1 cellular context compared by ENCODE assay signal in the genomic region with DNA sequence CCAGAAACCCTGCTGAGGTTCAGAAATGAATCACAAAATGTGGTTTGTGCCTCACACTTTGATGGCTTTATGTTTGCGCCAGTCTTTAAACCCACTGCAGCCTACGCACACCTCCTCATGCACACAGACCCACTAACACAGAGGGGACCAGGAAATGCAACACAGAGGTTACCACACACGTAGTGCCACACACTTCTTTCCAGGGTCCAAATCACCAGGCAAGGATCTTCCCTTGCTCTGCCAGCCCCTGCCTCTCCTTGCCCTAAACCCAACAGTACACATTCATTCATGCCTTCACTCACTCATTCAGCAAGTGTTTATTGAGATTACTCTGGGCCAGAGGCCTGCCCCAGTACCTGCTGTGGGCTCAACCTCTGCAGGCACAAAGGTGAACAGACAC.
TF ChIP-seq lines count a peak whose summit lies in the region.

No MANE protein-coding gene starts in this region.

TF ChIP-seq in GM12878, 131 proteins besides CTCF, POLR2A, EP300 and RAD21 (continued from another document):
- TF ChIP-seq, protein P1, sequence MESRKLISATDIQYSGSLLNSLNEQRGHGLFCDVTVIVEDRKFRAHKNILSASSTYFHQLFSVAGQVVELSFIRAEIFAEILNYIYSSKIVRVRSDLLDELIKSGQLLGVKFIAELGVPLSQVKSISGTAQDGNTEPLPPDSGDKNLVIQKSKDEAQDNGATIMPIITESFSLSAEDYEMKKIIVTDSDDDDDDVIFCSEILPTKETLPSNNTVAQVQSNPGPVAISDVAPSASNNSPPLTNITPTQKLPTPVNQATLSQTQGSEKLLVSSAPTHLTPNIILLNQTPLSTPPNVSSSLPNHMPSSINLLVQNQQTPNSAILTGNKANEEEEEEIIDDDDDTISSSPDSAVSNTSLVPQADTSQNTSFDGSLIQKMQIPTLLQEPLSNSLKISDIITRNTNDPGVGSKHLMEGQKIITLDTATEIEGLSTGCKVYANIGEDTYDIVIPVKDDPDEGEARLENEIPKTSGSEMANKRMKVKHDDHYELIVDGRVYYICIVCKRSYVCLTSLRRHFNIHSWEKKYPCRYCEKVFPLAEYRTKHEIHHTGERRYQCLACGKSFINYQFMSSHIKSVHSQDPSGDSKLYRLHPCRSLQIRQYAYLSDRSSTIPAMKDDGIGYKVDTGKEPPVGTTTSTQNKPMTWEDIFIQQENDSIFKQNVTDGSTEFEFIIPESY (IDR thresholded peaks at IDR 0.05): no peak
- TF ChIP-seq FOXM1 (IDR thresholded peaks at IDR 0.05; ENCODE audit: low read depth, low read length): no peak
- TF ChIP-seq ASH2L (IDR thresholded peaks at IDR 0.05; ENCODE audit: borderline replicate concordance, low read depth): no peak
- TF ChIP-seq SPI1 (IDR thresholded peaks at IDR 0.05; ENCODE audit: borderline replicate concordance, insufficient read depth, low read depth, low read length): no peak
TF ChIP-seq in GM12878: peak in this region for 0.
